In genomic region chr17:8985054-8985701, GRCh38 we compare ENCODE assay signal across 17 cellular contexts. TPM values are rescaled to one million over a fixed set of nuclear protein-coding genes. Genes with fewer than 3 reads are reported as not detected.
DNase-seq lines count a peak whose midpoint lies in the region; ATAC-seq, FAIRE-seq and TF ChIP-seq lines count a peak whose summit lies in the region.
"Had no signal": no experiment of that assay in that cellular context is flagged by ENCODE, and none has a peak within 500 bp of the region (broad histone marks: within the 10 kb centered on the region; RNA-seq: fewer than 3 reads in every experiment).

No MANE protein-coding gene starts in this region.

- no peaks in the 10 kb centered on the region for H3K79me2 ChIP-seq in H9 (ENCODE audit: insufficient read depth, low read length)

- H3K36me3 Mint-ChIP-seq in activated CD8-positive, alpha-beta T cell treated with anti-CD3 and anti-CD28 coated beads, Interleukin-2, amount 10 ng/mL, durations not matched to agents 7 days and 5 days (ENCODE audit: low read depth), result peaks cover 3% of the 10 kb centered on the region
- H3K36me3 Mint-ChIP-seq in H9 (ENCODE audit: insufficient read depth in 1 of 3, low read depth in 3 of 3), result no peaks in the 10 kb centered on the region
- H3K36me3 Mint-ChIP-seq: CD4-positive, alpha-beta memory T cell had no signal

- no peak overlapping the region for H2BK5ac ChIP-seq in H9 (ENCODE audit: insufficient read length, low read length)

- H3K27ac Mint-ChIP-seq in activated CD8-positive, alpha-beta T cell treated with anti-CD3 and anti-CD28 coated beads, Interleukin-2, amount 10 ng/mL, durations not matched to agents 7 days and 5 days, result peak overlapping the region; percentile 14
- H3K27ac Mint-ChIP-seq in H9, result no peak overlapping the region

- in situ Hi-C loops in ACHN (cut with HindIII; ENCODE audit: low pct_ligation_motif_present, low pct_unique_long_range_greater_than_20kb, low sequenced_read_pairs), result no loop called here

- no peak overlapping the region for H2BK15ac ChIP-seq in H9 (ENCODE audit: low read depth, low read length)

- H2BK20ac ChIP-seq in H9 (ENCODE audit: low read depth, low read length, poor library complexity, severe bottlenecking), result no peak overlapping the region

- H3K56ac ChIP-seq in H9 (ENCODE audit: insufficient read length, low read depth, low read length), result no peak overlapping the region

- H3K27ac ChIP-seq in small intestine (ENCODE audit: low read depth in 1 of 2, low read length in 1 of 2) (peak overlapping the region in 1 of 2 donors; percentile 41), H9 (ENCODE audit: insufficient read length, low read depth, low read length) (no peak overlapping the region)
- H3K27ac ChIP-seq: transverse colon had no signal

- H3K4me1 ChIP-seq in small intestine (ENCODE audit: control insufficient read depth in 2 of 2, insufficient read depth in 1 of 2, low read depth in 1 of 2, low read length in 1 of 2), result no peaks in the 10 kb centered on the region
- H3K4me1 ChIP-seq in H9 (ENCODE audit: insufficient read depth, low read length), result no peaks in the 10 kb centered on the region
- H3K4me1 ChIP-seq: transverse colon had no signal

- H3K14ac ChIP-seq in H9 (ENCODE audit: insufficient read depth, low read length), result no peak overlapping the region

- H4K8ac ChIP-seq in H9 (replicated peaks; ENCODE audit: insufficient read length, low read depth, low read length), result no peak overlapping the region

- no peaks in the 10 kb centered on the region for H3K23me2 ChIP-seq in H9 (ENCODE audit: insufficient read length, low read depth, low read length, poor library complexity, severe bottlenecking)

- H3K4me3 Mint-ChIP-seq in activated CD8-positive, alpha-beta T cell treated with anti-CD3 and anti-CD28 coated beads, Interleukin-2, amount 10 ng/mL, durations not matched to agents 7 days and 5 days, result no peak overlapping the region
- no peak overlapping the region for H3K4me3 Mint-ChIP-seq in H9

- POLR2A ChIA-PET in GM10248 (lab: Yijun Ruan, JAX), result no interaction called here
- POLR2A ChIA-PET in activated CD8-positive, alpha-beta T cell treated with anti-CD3 and anti-CD28 coated beads, Interleukin-2, amount 10 ng/mL, durations not matched to agents 7 days and 5 days (lab: Charles Lee), result interaction anchor here (0.9 kb wide), 1 partner anchor 127 kb away, joined by 3 read pairs; no protein-coding TSS in a partner anchor

- H4K20me1 ChIP-seq in H9 (ENCODE audit: control insufficient read depth, insufficient read depth, insufficient read length), result no peaks in the 10 kb centered on the region

- CTCF ChIA-PET in GM10248 (lab: Yijun Ruan, JAX), result interaction anchor here (0.9 to 8.7 kb wide), 3 partner anchors 8 to 12 kb away, joined by 4 to 75 read pairs (median 7); no protein-coding TSS in a partner anchor
- CTCF ChIA-PET in activated CD8-positive, alpha-beta T cell treated with anti-CD3 and anti-CD28 coated beads, Interleukin-2, amount 10 ng/mL, durations not matched to agents 7 days and 5 days (lab: Charles Lee), result interaction anchor here (0.8 to 4.9 kb wide), 5 partner anchors 10 to 91 kb away, joined by 3 to 26 read pairs (median 4); no protein-coding TSS in a partner anchor

- no peak overlapping the region for H3K23ac ChIP-seq in H9 (ENCODE audit: insufficient read length, low read depth, low read length)

- H2AK5ac ChIP-seq in H9 (ENCODE audit: insufficient read length, low read length), result no peak overlapping the region

- H3K4me3 ChIP-seq in small intestine (ENCODE audit: low read depth in 1 of 2, low read length in 2 of 2), result no peak overlapping the region
- H3K4me3 ChIP-seq: transverse colon had no signal

- H2BK120ac ChIP-seq in H9 (ENCODE audit: low read depth, low read length, poor library complexity, severe bottlenecking), result no peak overlapping the region

- no peak overlapping the region for H4K5ac ChIP-seq in H9 (ENCODE audit: insufficient read length, low read depth, low read length)

- DNase-seq in GM10248 (ENCODE audit: extremely low spot score), result peak; percentile 48
- DNase-seq in activated CD8-positive, alpha-beta T cell treated with anti-CD3 and anti-CD28 coated beads, Interleukin-2, amount 10 ng/mL, durations not matched to agents 7 days and 5 days, result no peak
- DNase-seq in small intestine, result peak; percentile 41
- DNase-seq in ACHN, result no peak
- DNase-seq in H9, result no peak
- no peak for DNase-seq in NCI-H1694 treated with DMSO at 0.1 percent for 48 hours (lab: John Stamatoyannopoulos, UW)
- DNase-seq in effector CD8-positive, alpha-beta T cell (lab: John Stamatoyannopoulos, UW), result no peak
- DNase-seq: activated CD8-positive, alpha-beta memory T cell treated with anti-CD3 and anti-CD28 coated beads for 24 hours; activated effector memory CD4-positive, alpha-beta T cell treated with anti-CD3 and anti-CD28 coated beads, Interleukin-2, amount 50 U/mL, for 16 hours; CD4-positive, alpha-beta memory T cell; cortex of kidney; kidney glomerular epithelial cell; NCI-H187 treated with DMSO at 0.1 percent for 48 hours; NCI-H526 treated with DMSO at 0.1 percent for 48 hours; transverse colon had no signal

- no peaks in the 10 kb centered on the region for H3K27me3 Mint-ChIP-seq in activated CD8-positive, alpha-beta T cell treated with anti-CD3 and anti-CD28 coated beads, Interleukin-2, amount 10 ng/mL, durations not matched to agents 7 days and 5 days (ENCODE audit: low read depth)
- H3K27me3 Mint-ChIP-seq in H9 (ENCODE audit: low read depth), result no peaks in the 10 kb centered on the region; the same call in 1 of the 2 replicates

- H3K9ac ChIP-seq in H9 (ENCODE audit: extremely low read depth, insufficient read length, low read length), result no peak overlapping the region

- FAIRE-seq in small intestine (lab: Jason Lieb, UNC), result no peak
- FAIRE-seq: H1 had no signal

- no peak overlapping the region for H3K18ac ChIP-seq in H9 (ENCODE audit: insufficient read length, low read depth, low read length)

- no peaks in the 10 kb centered on the region for H3K36me3 ChIP-seq in small intestine (ENCODE audit: control insufficient read depth in 2 of 2, insufficient read depth in 2 of 2, low read length in 2 of 2)
- H3K36me3 ChIP-seq: transverse colon had no signal

- peak; percentile 49 for ATAC-seq in HG03342 (IDR thresholded peaks at IDR 0.05; ENCODE audit: unreplicated experiment)
- ATAC-seq in activated CD8-positive, alpha-beta T cell treated with anti-CD3 and anti-CD28 coated beads, Interleukin-2, amount 10 ng/mL, durations not matched to agents 7 days and 5 days, result no peak

- H3K79me1 ChIP-seq in H9 (ENCODE audit: insufficient read depth, low read depth, low read length, poor library complexity, severe bottlenecking), result no peaks in the 10 kb centered on the region

- 54 to 64% (median 58%) methylated on average over 4 of the region's 4 CpGs for WGBS in small intestine, 3 donors
- no CpG with 5 or more reads among the region's 4 CpGs for WGBS in H9 (ENCODE audit: extremely low coverage, insufficient read length, low lambda C conversion rate)

- no peak overlapping the region for H2AFZ ChIP-seq in H9 (ENCODE audit: low read length)

- TF ChIP-seq CTCF in GM10248 (IDR thresholded peaks at IDR 0.05; ENCODE audit: control extremely low read depth, extremely low read depth, low read depth, missing control alignments) (no peak), H9 (conservative IDR thresholded peaks at IDR 0.05) (no peak)

- H3K9me3 Mint-ChIP-seq in activated CD8-positive, alpha-beta T cell treated with anti-CD3 and anti-CD28 coated beads, Interleukin-2, amount 10 ng/mL, durations not matched to agents 7 days and 5 days (ENCODE audit: insufficient read depth), result peaks cover 8% of the 10 kb centered on the region
- peaks cover 9 to 16% of the 10 kb centered on the region in 2 experiments; a peak in 4 of 5 replicates for H3K9me3 Mint-ChIP-seq in H9

- H3K4ac ChIP-seq in H9 (ENCODE audit: low read depth, low read length), result no peak overlapping the region

- peaks cover 12% of the 10 kb centered on the region for H3K4me1 Mint-ChIP-seq in activated CD8-positive, alpha-beta T cell treated with anti-CD3 and anti-CD28 coated beads, Interleukin-2, amount 10 ng/mL, durations not matched to agents 7 days and 5 days (ENCODE audit: low read depth)
- H3K4me1 Mint-ChIP-seq in H9, result no peaks in the 10 kb centered on the region

- no peaks in the 10 kb centered on the region for H3K9me3 ChIP-seq in small intestine (ENCODE audit: control insufficient read depth, low read depth)
- H3K9me3 ChIP-seq in H9 (ENCODE audit: control insufficient read depth, low read depth, low read length), result no peaks in the 10 kb centered on the region
- H3K9me3 ChIP-seq: transverse colon had no signal

- no peak overlapping the region for H2BK12ac ChIP-seq in H9 (ENCODE audit: insufficient read length, low read depth, low read length)

- no peaks in the 10 kb centered on the region for H3K27me3 ChIP-seq in small intestine (ENCODE audit: control insufficient read depth in 2 of 2, insufficient read depth in 2 of 2, low read length in 2 of 2)
- H3K27me3 ChIP-seq in H9 (ENCODE audit: insufficient read depth, low read length), result no peaks in the 10 kb centered on the region
- H3K27me3 ChIP-seq: transverse colon had no signal

- no peak overlapping the region for H3K4me2 ChIP-seq in H9 (ENCODE audit: insufficient read depth, insufficient read length, low read length)

- no peak overlapping the region for H3T11ph ChIP-seq in H9 (ENCODE audit: low read length)

- no peak overlapping the region for H4K91ac ChIP-seq in H9 (ENCODE audit: insufficient read length, low read depth, low read length)

RNA-seq across cellular contexts. Expression of gene PIK3R5, which starts 19.7 kb away (rescaled TPM):
- total RNA-seq in activated CD8-positive, alpha-beta T cell treated with anti-CD3 and anti-CD28 coated beads, Interleukin-2, amount 10 ng/mL, durations not matched to agents 7 days and 5 days, result 10 to 100 TPM; 73.9 to 77.9 TPM
- polyA plus RNA-seq in small intestine, result 1 to 10 TPM; 1.3 to 4.6 (median 3.7) TPM
- total RNA-seq in H9 (2021), result 1.4 and 1.7 TPM in 2 replicates

RNA-seq across cellular contexts. Expression of gene NTN1, which starts 36.1 kb away (rescaled TPM):
- not detected for total RNA-seq in activated CD8-positive, alpha-beta T cell treated with anti-CD3 and anti-CD28 coated beads, Interleukin-2, amount 10 ng/mL, durations not matched to agents 7 days and 5 days
- 10 to 100 TPM in 1 of 3 donors, 1 to 10 TPM in 1, under 1 TPM in 1; 0.22 to 13.2 (median 1.1) TPM for polyA plus RNA-seq in small intestine
- 1.2 and 1.3 TPM in 2 replicates for total RNA-seq in H9 (2021)
- total RNA-seq: CD4-positive, alpha-beta memory T cell had no signal

Comparison
In these comparisons a context has a peak if more than half of its experiments do, and no peak if none do; other contexts are left out.
1. DNase-seq: peak in GM10248 (single experiment) and small intestine (single experiment); none in activated CD8-positive, alpha-beta T cell treated with anti-CD3 and anti-CD28 coated beads, Interleukin-2, amount 10 ng/mL, durations not matched to agents 7 days and 5 days (single experiment), ACHN (single experiment), H9 (single experiment), NCI-H1694 treated with DMSO at 0.1 percent for 48 hours (single experiment) and effector CD8-positive, alpha-beta T cell (single experiment).
2. RNA of gene PIK3R5, which starts 19.7 kb away (total RNA-seq): 73.9 to 77.9 TPM in activated CD8-positive, alpha-beta T cell treated with anti-CD3 and anti-CD28 coated beads, Interleukin-2, amount 10 ng/mL, durations not matched to agents 7 days and 5 days; 1.4 to 1.7 TPM in H9; every median in the first group is over 10 times any median in the second.